Comparison of ENCODE assay signal across 8 cellular contexts in the genomic region with DNA sequence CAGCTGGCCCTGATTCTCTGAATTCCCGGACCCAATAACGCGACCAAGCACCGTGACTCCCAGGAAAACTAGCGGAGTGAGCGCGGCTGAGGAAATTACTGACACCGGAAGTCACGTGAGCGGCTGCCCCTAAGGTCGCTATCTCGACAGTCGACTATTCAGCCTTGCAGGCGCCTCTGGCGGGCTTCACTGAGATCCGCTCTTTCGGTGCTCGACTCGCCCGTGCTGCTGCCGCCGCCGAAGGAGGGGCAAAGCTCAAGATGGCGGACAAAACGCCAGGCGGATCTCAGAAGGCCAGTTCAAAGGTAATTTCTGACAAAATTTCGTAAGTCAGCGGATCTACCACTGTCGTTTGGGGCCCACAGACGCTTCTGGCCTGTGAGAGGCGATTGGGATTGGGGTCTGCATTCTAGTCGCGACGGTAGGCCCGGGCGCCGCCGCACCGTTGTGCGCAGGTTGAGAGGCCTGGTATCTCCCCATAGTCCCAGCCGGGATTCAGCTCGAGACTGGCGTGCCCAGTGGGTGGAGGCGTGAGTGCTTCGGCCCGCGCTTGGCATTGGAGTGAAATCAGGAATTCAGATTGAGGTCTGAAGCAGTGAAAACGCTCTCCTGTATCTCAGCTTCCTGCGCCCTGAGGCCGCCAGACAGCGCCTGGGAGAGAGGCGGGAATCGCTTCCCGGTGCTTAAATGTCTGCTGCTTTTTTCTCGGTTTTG. TPM values are rescaled to one million over a fixed set of nuclear protein-coding genes. Genes with fewer than 3 reads are reported as not detected.
DNase-seq lines count a peak whose midpoint lies in the region; ATAC-seq, FAIRE-seq and TF ChIP-seq lines count a peak whose summit lies in the region.

TSS of gene U2SURP (plus strand) at position 202 of the 714 bp plus-strand sequence. CDS start at position 261, 59 bp downstream.

- POLR2A ChIA-PET in AG04449 (lab: Yijun Ruan, JAX) = interaction anchor here (0.7 to 1.7 kb wide), 6 partner anchors 9 to 442 kb away, joined by 3 to 6 read pairs (median 3); no protein-coding TSS in a partner anchor

- TF ChIP-seq CTCF in AG04449 (IDR thresholded peaks at IDR 0.05; ENCODE audit: insufficient read depth, low read length, missing control alignments) (no peak), WI38 (IDR thresholded peaks at IDR 0.05; ENCODE audit: low read depth, low read length) (no peak), bronchial epithelial cell (IDR thresholded peaks at IDR 0.05; ENCODE audit: insufficient read depth, low read length, severe bottlenecking) (no peak), smooth muscle cell (IDR thresholded peaks at IDR 0.05; ENCODE audit: borderline replicate concordance, insufficient read depth, poor library complexity, severe bottlenecking) (no peak)

- WGBS in smooth muscle cell (ENCODE audit: low lambda C conversion rate) = under 1% methylated on average over 53 of the region's 55 CpGs

- CTCF ChIA-PET in AG04449 (lab: Yijun Ruan, JAX) = interaction anchor here (1.2 to 18.0 kb wide), 8 partner anchors 8 to 414 kb away, joined by 3 to 584 read pairs (median 12); no protein-coding TSS in a partner anchor

- peaks cover 6% of the 10 kb centered on the region for H3F3A ChIP-seq in smooth muscle cell (ENCODE audit: low read depth)

- H3K4me3 ChIP-seq in AG04449 (ENCODE audit: low read depth, low read length) (peak within 1 kb of the TSS; percentile 91), WI38 (ENCODE audit: low read depth, low read length) (peak within 1 kb of the TSS; percentile 94), bronchial epithelial cell (ENCODE audit: low read depth, low read length) (peak within 1 kb of the TSS; percentile 94), smooth muscle cell (peak within 1 kb of the TSS; percentile 80)

- no peaks in the 10 kb centered on the region for H3K9me3 ChIP-seq in smooth muscle cell (replicated peaks; ENCODE audit: low read depth)

- peak within 1 kb of the TSS; percentile 95 for H3K27ac ChIP-seq in smooth muscle cell (ENCODE audit: low read depth)

- ATAC-seq in GM18907 (IDR thresholded peaks at IDR 0.05; ENCODE audit: unreplicated experiment) (peak; percentile 92), HG03159 (IDR thresholded peaks at IDR 0.05; ENCODE audit: unreplicated experiment) (peak; percentile 79)

- DNase-seq in AG04449 (ENCODE audit: low read depth, low spot score) (peak; percentile 93), NCI-H2227 treated with DMSO at 0.1 percent for 48 hours (lab: John Stamatoyannopoulos, UW) (peak; percentile 94), bronchial epithelial cell (ENCODE audit: low read depth) (peak; percentile 93), iPS-NIHi11 (ENCODE audit: low spot score) (peak; percentile 95), smooth muscle cell (lab: John Stamatoyannopoulos, UW; ENCODE audit: unreplicated experiment) (peak; percentile 73)

- H3K27me3 ChIP-seq in bronchial epithelial cell (ENCODE audit: control insufficient read depth, insufficient read depth, low read length) (no peaks in the 10 kb centered on the region), smooth muscle cell (ENCODE audit: low read depth) (no peaks in the 10 kb centered on the region)

- peak within 1 kb of the TSS; percentile 94 for H3K9ac ChIP-seq in smooth muscle cell (ENCODE audit: low read depth)

- H3K79me2 ChIP-seq in smooth muscle cell (ENCODE audit: low read depth) = peaks cover 50% of the 10 kb centered on the region

- peak within 1 kb of the TSS; percentile 92 for H2AFZ ChIP-seq in smooth muscle cell (ENCODE audit: low read depth)

- H3K4me2 ChIP-seq in smooth muscle cell = peak within 1 kb of the TSS; percentile 92

- peak; percentile 32 for FAIRE-seq in bronchial epithelial cell (lab: Jason Lieb, UNC)

- peaks cover 38% of the 10 kb centered on the region for H4K20me1 ChIP-seq in smooth muscle cell (ENCODE audit: low read depth)

- H3K36me3 ChIP-seq in bronchial epithelial cell (ENCODE audit: control insufficient read depth, insufficient read depth, low read length) (no peaks in the 10 kb centered on the region), smooth muscle cell (ENCODE audit: low read depth) (no peaks in the 10 kb centered on the region)

- H3K4me1 ChIP-seq in smooth muscle cell (ENCODE audit: low read depth) = peaks cover 12% of the 10 kb centered on the region

RNA-seq across cellular contexts. Expression of gene U2SURP, which starts in this region (rescaled TPM):
- 40.8 and 47.6 TPM in 2 replicates for total RNA-seq in bronchial epithelial cell
- 80.4 and 90.1 TPM in 2 replicates for total RNA-seq in smooth muscle cell
- polyA plus RNA-seq in smooth muscle cell = 49.0 and 53.8 TPM in 2 replicates

Comparison
In these comparisons a context has a peak if more than half of its experiments do, and no peak if none do; other contexts are left out.
1. Peak in every context shown above with its lines: DNase-seq, ATAC-seq, H3K4me3 ChIP-seq and H3K27ac ChIP-seq.